8 cellular contexts compared by ENCODE assay signal in the genomic region with DNA sequence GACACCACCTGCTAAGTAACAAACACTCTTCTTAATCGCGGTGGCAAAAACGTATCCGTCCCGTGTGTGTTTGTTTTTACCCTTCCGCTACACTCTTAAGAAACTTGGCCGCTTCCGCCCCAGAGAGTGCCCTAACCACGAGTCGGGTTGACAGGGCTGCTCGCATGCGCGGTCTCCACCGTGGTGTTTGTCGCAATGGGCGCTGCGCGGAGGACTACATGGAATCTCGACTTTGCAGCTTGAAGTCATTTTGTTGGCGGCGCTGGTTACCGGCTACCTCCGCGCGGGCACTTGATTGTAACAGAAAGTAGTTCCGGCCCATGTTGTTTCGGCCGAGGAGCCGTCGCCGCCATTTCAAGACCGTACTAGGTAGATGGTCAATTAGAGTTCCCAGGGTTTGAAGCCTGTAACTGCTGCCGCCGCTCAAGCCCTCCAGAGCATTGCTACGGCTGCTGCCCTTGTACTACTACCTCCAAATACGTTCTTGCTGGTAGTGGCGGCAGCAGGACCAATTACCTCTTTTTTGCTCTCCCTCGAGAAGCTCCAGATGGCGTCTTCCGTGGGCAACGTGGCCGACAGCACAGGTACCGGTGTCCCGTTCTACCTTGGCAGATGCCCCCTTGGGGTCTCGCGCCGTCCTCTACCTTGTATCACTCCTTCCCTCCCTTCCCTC. TPM values are rescaled to one million over a fixed set of nuclear protein-coding genes. Genes with fewer than 3 reads are reported as not detected.
DNase-seq lines count a peak whose midpoint lies in the region; ATAC-seq and TF ChIP-seq lines count a peak whose summit lies in the region.

A gene (plus strand): TSS at position 352 of the 673 bp plus-strand sequence. CDS start 196 bp downstream, at position 548.

- H3K4me1 Mint-ChIP-seq in activated T-helper 17 cell treated with anti-CD3 and anti-CD28 coated beads, Interleukin-2, amount 50 U/mL, for 72 hours, result no peaks in the 10 kb centered on the region
- peaks cover 4 to 35% (median 31%) of the 10 kb centered on the region in 7 donors for H3K4me1 Mint-ChIP-seq in naive thymus-derived CD4-positive, alpha-beta T cell
- H3K4me1 Mint-ChIP-seq in stimulated activated memory B cell treated with anti-CD40 and anti-IgM and Interleukin-4, amounts not matched to agents 10 μg/mL and 1 μg/mL and 100 μg/mL, for 72 hours, result peaks cover 19% of the 10 kb centered on the region

- CTCF ChIA-PET in RWPE1 (lab: Yijun Ruan, JAX), result no interaction called here
- CTCF ChIA-PET in naive thymus-derived CD4-positive, alpha-beta T cell (lab: Charles Lee), result interaction anchor here (0.6 to 1.1 kb wide), 2 partner anchors 18 to 20 kb away, joined by 3 read pairs; no protein-coding TSS in a partner anchor

- peaks cover 0 to 9% (median 5%) of the 10 kb centered on the region in 3 experiments for H3K36me3 ChIP-seq in naive thymus-derived CD4-positive, alpha-beta T cell (ENCODE audit: control insufficient read depth in 2 of 3, insufficient read depth in 3 of 3, low read length in 3 of 3)

- H3K27me3 ChIP-seq in naive thymus-derived CD4-positive, alpha-beta T cell (ENCODE audit: control insufficient read depth in 2 of 2, insufficient read depth in 2 of 2, low read length in 2 of 2), result no peaks in the 10 kb centered on the region

- H3K9me3 Mint-ChIP-seq in activated T-helper 17 cell treated with anti-CD3 and anti-CD28 coated beads, Interleukin-2, amount 50 U/mL, for 72 hours, result no peaks in the 10 kb centered on the region
- peaks cover 0 to 9% (median 0%) of the 10 kb centered on the region in 11 donors for H3K9me3 Mint-ChIP-seq in naive thymus-derived CD4-positive, alpha-beta T cell
- no peaks in the 10 kb centered on the region for H3K9me3 Mint-ChIP-seq in stimulated activated memory B cell treated with anti-CD40 and anti-IgM and Interleukin-4, amounts not matched to agents 10 μg/mL and 1 μg/mL and 100 μg/mL, for 72 hours

- H3K4me3 Mint-ChIP-seq in activated T-helper 17 cell treated with anti-CD3 and anti-CD28 coated beads, Interleukin-2, amount 50 U/mL, for 72 hours, result peak within 1 kb of the TSS; percentile 99
- peak within 1 kb of the TSS; percentile 76 to 100 (median 98) for H3K4me3 Mint-ChIP-seq in naive thymus-derived CD4-positive, alpha-beta T cell
- peak within 1 kb of the TSS; percentile 98 for H3K4me3 Mint-ChIP-seq in stimulated activated memory B cell treated with anti-CD40 and anti-IgM and Interleukin-4, amounts not matched to agents 10 μg/mL and 1 μg/mL and 100 μg/mL, for 72 hours

- DNase-seq in EH (ENCODE audit: low read depth), result peak; percentile 94
- DNase-seq in GOT3 (lab: John Stamatoyannopoulos, UW), result peak; percentile 70
- peak; percentile 87 for DNase-seq in LoVo (ENCODE audit: low spot score)
- peak; percentile 65 for DNase-seq in RWPE1 (ENCODE audit: low spot score)
- peak; percentile 96 for DNase-seq in fibroblast of mammary gland (ENCODE audit: low read depth)
- peak; percentile 77 to 95 (median 92) for DNase-seq in naive thymus-derived CD4-positive, alpha-beta T cell

- H3K27ac Mint-ChIP-seq in activated T-helper 17 cell treated with anti-CD3 and anti-CD28 coated beads, Interleukin-2, amount 50 U/mL, for 72 hours, result peak within 1 kb of the TSS; percentile 99
- H3K27ac Mint-ChIP-seq in naive thymus-derived CD4-positive, alpha-beta T cell, result peak within 1 kb of the TSS; percentile 92 to 99 (median 99)
- peak within 1 kb of the TSS; percentile 97 for H3K27ac Mint-ChIP-seq in stimulated activated memory B cell treated with anti-CD40 and anti-IgM and Interleukin-4, amounts not matched to agents 10 μg/mL and 1 μg/mL and 100 μg/mL, for 72 hours

- H3K36me3 Mint-ChIP-seq in activated T-helper 17 cell treated with anti-CD3 and anti-CD28 coated beads, Interleukin-2, amount 50 U/mL, for 72 hours (ENCODE audit: low read depth), result peaks cover 54% of the 10 kb centered on the region
- peaks cover 0 to 20% (median 11%) of the 10 kb centered on the region in 5 donors for H3K36me3 Mint-ChIP-seq in naive thymus-derived CD4-positive, alpha-beta T cell
- H3K36me3 Mint-ChIP-seq in stimulated activated memory B cell treated with anti-CD40 and anti-IgM and Interleukin-4, amounts not matched to agents 10 μg/mL and 1 μg/mL and 100 μg/mL, for 72 hours, result peaks cover 24% of the 10 kb centered on the region

- ATAC-seq in activated T-helper 17 cell treated with anti-CD3 and anti-CD28 coated beads, Interleukin-2, amount 50 U/mL, for 72 hours (replicated peaks), result peak; percentile 79
- ATAC-seq in naive thymus-derived CD4-positive, alpha-beta T cell, result peak; percentile 91
- ATAC-seq in stimulated activated memory B cell treated with anti-CD40 and anti-IgM and Interleukin-4, amounts not matched to agents 10 μg/mL and 1 μg/mL and 100 μg/mL, for 72 hours, result peak; percentile 96

- H3K4me1 ChIP-seq in naive thymus-derived CD4-positive, alpha-beta T cell (ENCODE audit: control insufficient read depth in 2 of 2, insufficient read depth in 2 of 2, low read length in 2 of 2), result peaks cover 12 to 16% of the 10 kb centered on the region in 2 donors

- no peaks in the 10 kb centered on the region for H3K27me3 Mint-ChIP-seq in activated T-helper 17 cell treated with anti-CD3 and anti-CD28 coated beads, Interleukin-2, amount 50 U/mL, for 72 hours
- H3K27me3 Mint-ChIP-seq in naive thymus-derived CD4-positive, alpha-beta T cell, result no peaks in the 10 kb centered on the region
- no peaks in the 10 kb centered on the region for H3K27me3 Mint-ChIP-seq in stimulated activated memory B cell treated with anti-CD40 and anti-IgM and Interleukin-4, amounts not matched to agents 10 μg/mL and 1 μg/mL and 100 μg/mL, for 72 hours

- intact Hi-C loops in naive thymus-derived CD4-positive, alpha-beta T cell (cut with micrococcal nuclease), result loop anchor here (1.0 to 10.0 kb wide), 15 partner anchors 8 to 465 kb away; a partner anchor contains a TSS

- peak within 1 kb of the TSS; percentile 89 for H3K27ac ChIP-seq in RWPE1
- H3K27ac ChIP-seq in naive thymus-derived CD4-positive, alpha-beta T cell (ENCODE audit: low read depth, low read length), result peak within 1 kb of the TSS; percentile 91

- no peaks in the 10 kb centered on the region for H3K9me3 ChIP-seq in naive thymus-derived CD4-positive, alpha-beta T cell (ENCODE audit: control insufficient read depth in 2 of 3, low read length in 3 of 3)

- peak within 1 kb of the TSS; percentile 89 for H3K4me3 ChIP-seq in fibroblast of mammary gland (ENCODE audit: control insufficient read depth, low read depth, low read length)
- H3K4me3 ChIP-seq in naive thymus-derived CD4-positive, alpha-beta T cell (ENCODE audit: low read length), result peak within 1 kb of the TSS; percentile 96

- POLR2A ChIA-PET in RWPE1 (lab: Yijun Ruan, JAX; ENCODE audit: low non-redundant PET), result no interaction called here
- POLR2A ChIA-PET in naive thymus-derived CD4-positive, alpha-beta T cell (lab: Charles Lee), result interaction anchor here (0.6 to 5.1 kb wide), 20 partner anchors 11 to 431 kb away, joined by 3 to 67 read pairs (median 4); a partner anchor contains a TSS

- no peak for TF ChIP-seq CTCF in RWPE1 (conservative IDR thresholded peaks at IDR 0.05; ENCODE audit: low read depth)
- TF ChIP-seq CTCF in fibroblast of mammary gland (conservative IDR thresholded peaks at IDR 0.05; ENCODE audit: control insufficient read depth, insufficient read depth, low read depth, low read length), result no peak

RNA-seq across cellular contexts. Expression of the gene that starts here (rescaled TPM):
- 100 to 1,000 TPM; 231 to 528 TPM for total RNA-seq in activated T-helper 17 cell treated with anti-CD3 and anti-CD28 coated beads, Interleukin-2, amount 50 U/mL, for 72 hours
- total RNA-seq in naive thymus-derived CD4-positive, alpha-beta T cell, result 100 to 1,000 TPM; 313 to 520 (median 424) TPM
- 10 to 100 TPM; 30.5 to 40.4 TPM for polyA plus RNA-seq in naive thymus-derived CD4-positive, alpha-beta T cell

Comparison
In these comparisons a context has a peak if more than half of its experiments do, and no peak if none do; other contexts are left out.
1. Peak in every context shown above with its lines: DNase-seq, ATAC-seq, H3K4me3 ChIP-seq and H3K27ac ChIP-seq.